Comparison of ENCODE assay signal across 8 cellular contexts in genomic region chr1:24321712-24322635, GRCh38. TPM values are rescaled to one million over a fixed set of nuclear protein-coding genes. Genes with fewer than 3 reads are reported as not detected.
DNase-seq lines count a peak whose midpoint lies in the region; ATAC-seq and TF ChIP-seq lines count a peak whose summit lies in the region.

No MANE protein-coding gene starts in this region.

- H3K4me3 ChIP-seq in HL-60 (replicated peaks; ENCODE audit: insufficient read depth, low read length) (peak overlapping the region; percentile 51), iPS-15b (ENCODE audit: low read depth, low read length) (peak overlapping the region; percentile 60), spleen (peak overlapping the region; percentile 28 to 72 (median 46))

- H3K27ac ChIP-seq in HL-60 (replicated peaks) = peak overlapping the region; percentile 36; the same call in 1 of the 2 replicates
- peak overlapping the region in 5 of 8 donors; percentile 27 to 79 (median 59) for H3K27ac ChIP-seq in spleen

- intact Hi-C loops in spleen (cut with DNase I; ENCODE audit: low total_unique reads) = no loop called here

- H3K9me3 ChIP-seq in iPS-15b (ENCODE audit: control insufficient read depth, insufficient read depth, low read length) (no peaks in the 10 kb centered on the region), spleen (no peaks in the 10 kb centered on the region)

- TF ChIP-seq POLR2A in spleen (IDR thresholded peaks at IDR 0.05) = no peak

- TF ChIP-seq CTCF in HL-60 (IDR thresholded peaks at IDR 0.05; ENCODE audit: insufficient read depth, low read length) (no peak), spleen (IDR thresholded peaks at IDR 0.05 in 8 of 11, conservative IDR thresholded peaks at IDR 0.05 in 3 of 11) (no peak)

- DNase-seq in HL-60 (ENCODE audit: low read depth in 1 of 2, low spot score in 1 of 2) (peak; percentile 47 to 86), T-helper 9 cell (peak; percentile 48), astrocyte of the hippocampus (ENCODE audit: low read depth, low spot score) (peak; percentile 97), spleen (peak; percentile 89), NCI-H82 treated with DMSO at 0.1 percent for 48 hours (lab: John Stamatoyannopoulos, UW; ENCODE audit: unreplicated experiment) (no peak)

- H3K27me3 ChIP-seq in HL-60 (ENCODE audit: insufficient read depth, poor library complexity, severe bottlenecking) (peaks cover 24% of the 10 kb centered on the region), iPS-15b (ENCODE audit: control insufficient read depth, insufficient read depth, low read length) (peaks cover 27% of the 10 kb centered on the region), spleen (replicated peaks in 1 of 7) (peaks cover 0 to 84% (median 51%) of the 10 kb centered on the region in 7 donors)

- WGBS in spleen, 5 donors = 1 to 7% (median 5%) methylated on average over 41 to 86 of the region's 86 CpGs

- H3K4me1 ChIP-seq in iPS-15b (ENCODE audit: control insufficient read depth, insufficient read depth, low read length) = peaks cover 29% of the 10 kb centered on the region
- peaks cover 8 to 56% (median 36%) of the 10 kb centered on the region in 6 donors for H3K4me1 ChIP-seq in spleen

- no peaks in the 10 kb centered on the region for H3K36me3 ChIP-seq in iPS-15b (ENCODE audit: control insufficient read depth, insufficient read depth, low read length)
- no peaks in the 10 kb centered on the region for H3K36me3 ChIP-seq in spleen

- peak overlapping the region; percentile 55 for H3K9ac ChIP-seq in iPS-15b (ENCODE audit: low read depth, low read length)

- ATAC-seq in GM18511 (IDR thresholded peaks at IDR 0.05; ENCODE audit: unreplicated experiment) (peak; percentile 65), GM21717 (IDR thresholded peaks at IDR 0.05; ENCODE audit: unreplicated experiment) (no peak)

RNA-seq across cellular contexts. Expression of gene GRHL3, which starts 2.8 kb away (rescaled TPM):
- total RNA-seq in spleen = not detected
- under 1 TPM in 2 of 3 donors, not detected in 1; 0.04 to 0.06 TPM for polyA plus RNA-seq in spleen
